In the genomic region with DNA sequence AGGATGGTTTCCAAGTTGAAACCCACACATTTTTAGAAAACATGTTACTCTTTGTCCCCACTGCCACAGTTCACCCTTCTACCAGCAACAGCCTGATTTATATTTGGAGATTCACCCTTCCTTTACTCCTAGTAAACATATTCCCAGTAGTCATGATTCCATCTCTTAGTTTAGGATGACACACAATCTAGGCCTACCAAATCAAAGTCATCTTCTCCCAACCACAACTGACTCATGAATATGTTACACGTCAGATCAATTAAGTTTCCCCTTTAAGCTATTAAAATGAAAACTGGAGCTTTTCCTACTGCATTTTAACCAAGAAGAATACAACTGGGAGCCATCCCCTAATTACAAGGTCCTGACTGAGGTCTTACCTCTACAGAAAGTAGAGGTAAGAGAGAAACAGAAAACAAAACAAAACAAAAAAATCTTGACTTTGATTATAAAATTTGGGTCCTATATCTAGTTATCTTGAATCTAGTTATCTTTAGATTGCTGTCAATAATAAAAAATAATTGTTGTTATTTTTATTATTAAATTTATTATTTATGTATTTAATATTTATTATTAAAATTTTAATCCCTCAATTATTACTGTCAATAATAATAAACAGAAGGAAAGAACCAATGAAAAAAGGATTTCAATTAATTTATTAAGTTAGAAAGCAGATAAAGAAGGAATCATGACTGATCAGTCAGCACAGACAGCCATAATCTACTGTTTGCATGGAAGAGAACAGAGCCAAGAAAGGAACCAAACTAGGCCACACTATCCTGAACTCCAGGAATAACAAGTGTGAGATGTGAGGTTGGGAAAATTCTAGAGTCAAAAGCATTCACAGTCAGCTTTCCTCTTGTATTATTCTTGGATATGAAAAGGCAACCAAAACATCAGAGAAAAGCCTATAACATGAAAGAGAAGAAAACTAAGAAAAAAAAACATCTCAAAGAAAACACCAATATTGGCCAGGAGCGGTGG, we compare ENCODE assay signal across 18 cellular contexts. TPM values are rescaled to one million over a fixed set of nuclear protein-coding genes. Genes with fewer than 3 reads are reported as not detected.
DNase-seq lines count a peak whose midpoint lies in the region; ATAC-seq, FAIRE-seq and TF ChIP-seq lines count a peak whose summit lies in the region.
"Had no signal": no experiment of that assay in that cellular context is flagged by ENCODE, and none has a peak within 500 bp of the region (broad histone marks: within the 10 kb centered on the region; RNA-seq: fewer than 3 reads in every experiment).

No MANE protein-coding gene starts in this region.

- H3K36me3 ChIP-seq in PC-3 (ENCODE audit: low read depth, low read length) (0 out of 2 replicates have a peak, but pooled peaks cover 8% of the 10 kb centered on the region), upper lobe of right lung (no peaks in the 10 kb centered on the region)
- H3K36me3 ChIP-seq: BE2C, right lobe of liver had no signal

- H3K9me3 ChIP-seq in PC-3 (ENCODE audit: low read length), result no peaks in the 10 kb centered on the region
- no peaks in the 10 kb centered on the region for H3K9me3 ChIP-seq in upper lobe of right lung
- H3K9me3 ChIP-seq: BE2C, mucosa of descending colon, right lobe of liver had no signal

- no peak for TF ChIP-seq CTCF in PC-3 (conservative IDR thresholded peaks at IDR 0.05; ENCODE audit: low read depth, low read length)
- TF ChIP-seq CTCF in upper lobe of right lung (IDR thresholded peaks at IDR 0.05), result no peak

- H3K9me2 ChIP-seq in PC-3 (replicated peaks; ENCODE audit: low read length), result no peaks in the 10 kb centered on the region

- no peak overlapping the region for H3K4me2 ChIP-seq in PC-3 (ENCODE audit: low read length)
- H3K4me2 ChIP-seq: hepatocyte had no signal

- no peak overlapping the region for H2AFZ ChIP-seq in PC-3 (ENCODE audit: low read length)
- H2AFZ ChIP-seq: hepatocyte had no signal

- CTCF ChIA-PET in PC-3 (lab: Charles Lee), result no interaction called here

- H4K20me1 ChIP-seq in PC-3 (ENCODE audit: low read length), result no peaks in the 10 kb centered on the region

- H3K9ac ChIP-seq in PC-3 (ENCODE audit: low read length), result no peak overlapping the region

- POLR2A ChIA-PET in PC-3 (lab: Charles Lee; ENCODE audit: unreplicated experiment), result no interaction called here

- DNase-seq in EH (ENCODE audit: low read depth) (peak; percentile 85), PC-3 (peak; percentile 60), kidney tubule cell (ENCODE audit: low spot score) (peak; percentile 39), DMS153 treated with DMSO at 0.1 percent for 48 hours (lab: John Stamatoyannopoulos, UW; ENCODE audit: unreplicated experiment) (no peak), upper lobe of right lung (no peak)
- no peak for DNase-seq in activated CD4-positive, alpha-beta T cell treated with anti-CD3 and anti-CD28 coated beads, Interleukin-2, amount 50 U/mL, for 48 hours
- DNase-seq: amygdala, BE2C, Karpas-422, mucosa of descending colon, NCI-H1417 treated with DMSO at 0.1 percent for 48 hours, right lobe of liver, T-helper 1 cell had no signal

- peak; percentile 56; the same call in 1 of the 2 replicates for ATAC-seq in PC-3
- no peak for ATAC-seq in GM19351 (IDR thresholded peaks at IDR 0.05; ENCODE audit: unreplicated experiment)
- ATAC-seq in upper lobe of right lung, result no peak
- ATAC-seq: mucosa of descending colon, right lobe of liver had no signal

- peak; percentile 83 for FAIRE-seq in colon (lab: Jason Lieb, UNC)

- H3K4me3 ChIP-seq in PC-3 (ENCODE audit: low read length) (no peak overlapping the region), upper lobe of right lung (no peak overlapping the region)
- H3K4me3 ChIP-seq: coronary artery, hepatocyte, mucosa of descending colon, right lobe of liver had no signal

- H3K27me3 ChIP-seq in PC-3 (ENCODE audit: low read length) (no peaks in the 10 kb centered on the region), upper lobe of right lung (no peaks in the 10 kb centered on the region)
- H3K27me3 ChIP-seq: BE2C, hepatocyte, right lobe of liver had no signal

- H3K79me2 ChIP-seq in PC-3 (ENCODE audit: low read length), result no peaks in the 10 kb centered on the region
- H3K79me2 ChIP-seq: hepatocyte had no signal

- intact Hi-C loops in PC-3 (cut with micrococcal nuclease) (no loop called here), upper lobe of right lung (cut with DNase I) (no loop called here)

- BruUV-seq in PC-3 (replicated peaks; lab: Mats Ljungman, UMichigan), result no TSS peak

- no peak overlapping the region for H3K27ac ChIP-seq in PC-3 (ENCODE audit: low read length)
- H3K27ac ChIP-seq in upper lobe of right lung, result no peak overlapping the region
- H3K27ac ChIP-seq: coronary artery, epithelial cell of prostate, hepatocyte, right lobe of liver had no signal

- H3K4me1 ChIP-seq in PC-3 (ENCODE audit: insufficient read depth, low read length) (peaks cover 5% of the 10 kb centered on the region; the same call in 1 of the 2 replicates), upper lobe of right lung (no peaks in the 10 kb centered on the region)
- H3K4me1 ChIP-seq: BE2C had no signal

- no peaks in the 10 kb centered on the region for H3F3A ChIP-seq in PC-3 (ENCODE audit: low read length, unreplicated experiment)

RNA-seq across cellular contexts. Expression of gene DPH6, which starts 12.5 kb away (rescaled TPM):
- total RNA-seq in PC-3 (2014; rRNA removed) (6.9 and 8.1 TPM in 2 replicates), upper lobe of right lung (15.8 TPM)

Comparison
In these comparisons a context has a peak if more than half of its experiments do, and no peak if none do; other contexts are left out.
1. DNase-seq: peak in EH (single experiment), PC-3 (single experiment) and kidney tubule cell (single experiment); none in DMS153 treated with DMSO at 0.1 percent for 48 hours (single experiment), activated CD4-positive, alpha-beta T cell treated with anti-CD3 and anti-CD28 coated beads, Interleukin-2, amount 50 U/mL, for 48 hours (0 of 2) and upper lobe of right lung (single experiment).